In the genomic region with DNA sequence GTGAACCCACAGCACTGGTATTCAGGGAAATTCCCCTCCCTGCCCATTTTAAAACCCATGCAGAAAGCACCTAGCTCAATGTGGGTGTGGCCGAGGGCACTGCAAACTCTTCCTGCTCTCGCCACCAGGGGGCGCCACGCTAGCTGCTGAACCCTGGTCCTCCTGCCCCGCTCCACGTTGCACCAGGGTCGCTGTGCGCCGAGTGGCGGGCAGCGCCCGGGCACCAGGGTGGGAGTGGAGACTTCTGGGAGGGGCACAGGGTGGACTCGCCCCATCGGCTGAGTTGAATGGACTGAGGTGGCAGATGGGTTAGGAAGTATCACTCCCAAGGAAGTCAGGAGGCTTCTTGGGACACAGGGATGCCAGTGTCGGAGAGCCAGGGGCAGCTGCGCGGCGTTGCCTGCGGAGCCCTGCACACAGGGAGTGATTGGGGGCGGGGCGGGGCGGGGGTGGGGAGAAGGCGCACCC, we compare ENCODE assay signal across 8 cellular contexts. TPM values are rescaled to one million over a fixed set of nuclear protein-coding genes. Genes with fewer than 3 reads are reported as not detected.
A peak's percentile ranks its signal among the peaks of the same experiment; 100 is the strongest.
DNase-seq lines count a peak whose midpoint lies in the region; ATAC-seq, FAIRE-seq and TF ChIP-seq lines count a peak whose summit lies in the region.

No MANE protein-coding gene starts in this region.

- WGBS in A549 (ENCODE audit: missing lambda C conversion rate) = 50% methylated on average over 5 of the region's 23 CpGs
- 64% methylated on average over 23 of the region's 23 CpGs; no CpG with 5 or more reads in 1 of the 2 experiments for WGBS in endodermal cell (ENCODE audit: insufficient coverage in 1 of 2, insufficient read length in 1 of 2), 2 experiments
- WGBS in transverse colon (ENCODE audit: low coverage in 1 of 2), 2 donors = 56% methylated on average over 21 of the region's 23 CpGs; no CpG with 5 or more reads in 1 of the 2 donors

- in situ Hi-C loops in transverse colon (cut with MboI; ENCODE audit: low pct_ligation_motif_present in 1 of 4, low pct_unique_long_range_greater_than_20kb in 1 of 4, low sequenced_read_pairs in 3 of 4) = no loop called here

- H3K4me3 Mint-ChIP-seq in activated CD4-positive, alpha-beta memory T cell treated with anti-CD3 and anti-CD28 coated beads, Interleukin-2, amount 10 ng/mL, durations not matched to agents 7 days and 5 days = no peak overlapping the region
- H3K4me3 Mint-ChIP-seq in endodermal cell = no peak overlapping the region
- no peak overlapping the region for H3K4me3 Mint-ChIP-seq in neural progenitor cell

- TF ChIP-seq POLR2A in A549 (IDR thresholded peaks at IDR 0.05; ENCODE audit: low read length) (no peak), transverse colon (IDR thresholded peaks at IDR 0.05) (no peak)

- H3K36me3 Mint-ChIP-seq in activated CD4-positive, alpha-beta memory T cell treated with anti-CD3 and anti-CD28 coated beads, Interleukin-2, amount 10 ng/mL, durations not matched to agents 7 days and 5 days (ENCODE audit: low read depth) = no peaks in the 10 kb centered on the region
- no peaks in the 10 kb centered on the region for H3K36me3 Mint-ChIP-seq in endodermal cell (ENCODE audit: low read depth)
- H3K36me3 Mint-ChIP-seq in neural progenitor cell = no peaks in the 10 kb centered on the region

- no peak overlapping the region for H3K27ac Mint-ChIP-seq in activated CD4-positive, alpha-beta memory T cell treated with anti-CD3 and anti-CD28 coated beads, Interleukin-2, amount 10 ng/mL, durations not matched to agents 7 days and 5 days
- H3K27ac Mint-ChIP-seq in endodermal cell (no peak overlapping the region), neural progenitor cell (no peak overlapping the region)

- TF ChIP-seq RAD21 in A549 (conservative IDR thresholded peaks at IDR 0.05 in 1 of 2, IDR thresholded peaks at IDR 0.05 in 1 of 2) = peak; percentile 48 to 59; a peak in 4 of 5 replicates

- H3K36me3 ChIP-seq in endodermal cell (ENCODE audit: control insufficient read depth, insufficient read depth, low read length) = no peaks in the 10 kb centered on the region
- H3K36me3 ChIP-seq in neural progenitor cell = no peaks in the 10 kb centered on the region
- no peaks in the 10 kb centered on the region for H3K36me3 ChIP-seq in transverse colon

- H3K9me3 Mint-ChIP-seq in activated CD4-positive, alpha-beta memory T cell treated with anti-CD3 and anti-CD28 coated beads, Interleukin-2, amount 10 ng/mL, durations not matched to agents 7 days and 5 days = no peaks in the 10 kb centered on the region
- no peaks in the 10 kb centered on the region for H3K9me3 Mint-ChIP-seq in endodermal cell
- H3K9me3 Mint-ChIP-seq in neural progenitor cell = no peaks in the 10 kb centered on the region

- TF ChIP-seq EP300 in A549 (IDR thresholded peaks at IDR 0.05) (no peak), transverse colon (IDR thresholded peaks at IDR 0.05; ENCODE audit: low read depth) (no peak)

- H3K4me1 Mint-ChIP-seq in activated CD4-positive, alpha-beta memory T cell treated with anti-CD3 and anti-CD28 coated beads, Interleukin-2, amount 10 ng/mL, durations not matched to agents 7 days and 5 days = peaks cover 14% of the 10 kb centered on the region
- H3K4me1 Mint-ChIP-seq in endodermal cell (peaks cover 3% of the 10 kb centered on the region), neural progenitor cell (peaks cover 15% of the 10 kb centered on the region)

- intact Hi-C loops in transverse colon (cut with DNase I; ENCODE audit: low total_unique reads) = no loop called here

- ATAC-seq in A549 = peak; percentile 54 to 80; a peak in 5 of 6 replicates
- ATAC-seq in GM18508 (IDR thresholded peaks at IDR 0.05; ENCODE audit: insufficient read depth, unreplicated experiment) = peak; percentile 79
- ATAC-seq in HG03135 (IDR thresholded peaks at IDR 0.05; ENCODE audit: unreplicated experiment) = peak; percentile 68

- DNase-seq in A549 (ENCODE audit: low read depth in 1 of 2, low spot score in 1 of 2) (peak; percentile 71 to 77), NCI-H460 (ENCODE audit: extremely low read depth, low read depth) (peak; percentile 56), endodermal cell (peak; percentile 94), neural progenitor cell (ENCODE audit: low spot score) (peak; percentile 74), transverse colon (peak; percentile 67)
- DNase-seq in activated CD4-positive, alpha-beta memory T cell treated with anti-CD3 and anti-CD28 coated beads, Interleukin-2, amount 10 ng/mL, durations not matched to agents 7 days and 5 days = peak; percentile 79

- FAIRE-seq in A549 (lab: Jason Lieb, UNC) = no peak

- no peaks in the 10 kb centered on the region for H3F3A ChIP-seq in neural progenitor cell (ENCODE audit: low read depth)

- H2AFZ ChIP-seq in neural progenitor cell (replicated peaks) = no peak overlapping the region

- H3K27ac ChIP-seq in A549 = peak overlapping the region; percentile 53 to 87
- H3K27ac ChIP-seq in endodermal cell (ENCODE audit: low read depth, low read length) = no peak overlapping the region
- no peak overlapping the region for H3K27ac ChIP-seq in neural progenitor cell
- H3K27ac ChIP-seq in transverse colon = peak overlapping the region in 1 of 4 donors; percentile 13

- H3K4me2 ChIP-seq in A549 (peak overlapping the region; percentile 63), neural progenitor cell (no peak overlapping the region)

- no peaks in the 10 kb centered on the region for H4K20me1 ChIP-seq in neural progenitor cell (ENCODE audit: low read depth)

- H3K9ac ChIP-seq in endodermal cell (ENCODE audit: extremely low read depth, low read length, poor library complexity, severe bottlenecking) (no peak overlapping the region), neural progenitor cell (no peak overlapping the region)

- POLR2A ChIA-PET in A549 (lab: Yijun Ruan, JAX) = no interaction called here
- POLR2A ChIA-PET in activated CD4-positive, alpha-beta memory T cell treated with anti-CD3 and anti-CD28 coated beads, Interleukin-2, amount 10 ng/mL, durations not matched to agents 7 days and 5 days (lab: Charles Lee) = interaction anchor here (1.0 to 1.3 kb wide), 2 partner anchors 81 to 95 kb away, joined by 3 read pairs; no protein-coding TSS in a partner anchor

- CTCF ChIA-PET in A549 (lab: Yijun Ruan, JAX) = interaction anchor here (0.6 to 3.2 kb wide), 41 partner anchors 8 to 127 kb away, joined by 3 to 45 read pairs (median 5); no protein-coding TSS in a partner anchor
- CTCF ChIA-PET in activated CD4-positive, alpha-beta memory T cell treated with anti-CD3 and anti-CD28 coated beads, Interleukin-2, amount 10 ng/mL, durations not matched to agents 7 days and 5 days (lab: Charles Lee) = interaction anchor here (0.6 to 2.3 kb wide), 45 partner anchors 8 to 1581 kb away, joined by 3 to 54 read pairs (median 5); no protein-coding TSS in a partner anchor

- H3K4me3 ChIP-seq in A549 (0 out of 3 replicates have a peak overlapping the region, but pooled peaks have one; percentile 3), endodermal cell (ENCODE audit: low read length) (no peak overlapping the region), neural progenitor cell (no peak overlapping the region), transverse colon (no peak overlapping the region)

- H3K4me1 ChIP-seq in A549 = peaks cover 54% of the 10 kb centered on the region
- no peaks in the 10 kb centered on the region for H3K4me1 ChIP-seq in endodermal cell (ENCODE audit: control insufficient read depth, insufficient read depth, low read length)
- H3K4me1 ChIP-seq in neural progenitor cell = no peaks in the 10 kb centered on the region
- peaks cover 7 to 42% (median 29%) of the 10 kb centered on the region in 4 donors for H3K4me1 ChIP-seq in transverse colon

- no peaks in the 10 kb centered on the region for H3K27me3 ChIP-seq in endodermal cell (ENCODE audit: control insufficient read depth, insufficient read depth, low read length, poor library complexity, severe bottlenecking)
- no peaks in the 10 kb centered on the region for H3K27me3 ChIP-seq in neural progenitor cell
- H3K27me3 ChIP-seq in transverse colon = no peaks in the 10 kb centered on the region

- H3K79me2 ChIP-seq in neural progenitor cell (ENCODE audit: low read depth) = no peaks in the 10 kb centered on the region

- no peaks in the 10 kb centered on the region for H3K27me3 Mint-ChIP-seq in activated CD4-positive, alpha-beta memory T cell treated with anti-CD3 and anti-CD28 coated beads, Interleukin-2, amount 10 ng/mL, durations not matched to agents 7 days and 5 days
- no peaks in the 10 kb centered on the region for H3K27me3 Mint-ChIP-seq in endodermal cell (ENCODE audit: insufficient read depth)
- peaks cover 9% of the 10 kb centered on the region for H3K27me3 Mint-ChIP-seq in neural progenitor cell (ENCODE audit: insufficient read depth, low read depth)

- H3K9me3 ChIP-seq in A549 (no peaks in the 10 kb centered on the region), endodermal cell (ENCODE audit: control insufficient read depth, low read length) (no peaks in the 10 kb centered on the region), neural progenitor cell (ENCODE audit: low read depth) (no peaks in the 10 kb centered on the region), transverse colon (no peaks in the 10 kb centered on the region)

- TF ChIP-seq CTCF in A549 (IDR thresholded peaks at IDR 0.05) (peak; percentile 91), endodermal cell (conservative IDR thresholded peaks at IDR 0.05) (peak; percentile 94), neural progenitor cell (IDR thresholded peaks at IDR 0.05) (peak; percentile 96), transverse colon (IDR thresholded peaks at IDR 0.05) (peak; percentile 60 to 82 (median 78))

TF ChIP-seq in A549, 52 proteins besides CTCF, POLR2A, EP300 and RAD21 (continues in another document):
- no peak for TF ChIP-seq ZSCAN20 (CRISPR knock-in tag; IDR thresholded peaks at IDR 0.05)
- TF ChIP-seq KDM5A (IDR thresholded peaks at IDR 0.05) = no peak
- TF ChIP-seq, protein P1, sequence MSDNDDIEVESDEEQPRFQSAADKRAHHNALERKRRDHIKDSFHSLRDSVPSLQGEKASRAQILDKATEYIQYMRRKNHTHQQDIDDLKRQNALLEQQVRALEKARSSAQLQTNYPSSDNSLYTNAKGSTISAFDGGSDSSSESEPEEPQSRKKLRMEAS (IDR thresholded peaks at IDR 0.05) = peak; percentile 61; the same call in 1 of the 2 replicates

RNA-seq across cellular contexts. Expression of a gene that starts 48.1 kb away (rescaled TPM):
- polyA plus RNA-seq in A549 (2011; rRNA removed) = 0.43 and 0.44 TPM in 2 replicates
- 0.11 and 0.19 TPM in 2 replicates for polyA plus RNA-seq in A549 (2012; cell fraction: cytosol; rRNA removed)
- polyA plus RNA-seq in A549 (2012; cell fraction: nucleus; rRNA removed) = 0.32 and 0.49 TPM in 2 replicates
- polyA plus RNA-seq in A549 (2017; fragmentation: RNase III; extraction: RNeasy Plus Mini Kit Qiagen cat#74134 plus additional on column Dnase treatment) = 0.31 to 0.49 TPM (median 0.42 TPM) in 3 replicates
- polyA minus RNA-seq in A549 (2011; rRNA and poly(A)+ RNA removed) = 0.87 and 0.97 TPM in 2 replicates
- total RNA-seq in NCI-H460 (2014; rRNA removed; shearing (Covaris generic)) = 0.14 TPM in 1 of 2 replicates, not detected in the other
- polyA plus RNA-seq in NCI-H460 (2014; cell fraction: nucleus; rRNA removed) = not detected in 2 replicates
- total RNA-seq in activated CD4-positive, alpha-beta memory T cell treated with anti-CD3 and anti-CD28 coated beads, Interleukin-2, amount 10 ng/mL, durations not matched to agents 7 days and 5 days = 10 to 100 TPM; 81.7 to 82.0 TPM
- 1 to 10 TPM; 5.7 to 6.0 TPM for total RNA-seq in endodermal cell
- 1.2 TPM for polyA plus RNA-seq in endodermal cell (2013, experiment 1 of 2)
- 1.6 TPM for polyA plus RNA-seq in endodermal cell (2013, experiment 2 of 2)
- 1.3 and 1.5 TPM in 2 replicates for total RNA-seq in neural progenitor cell (ENCODE audit: low replicate concordance)
- 1 to 10 TPM in 3 of 4 donors, under 1 TPM in 1; 0.37 to 4.8 (median 3.7) TPM for total RNA-seq in transverse colon

Comparison
In these comparisons a context has a peak if more than half of its experiments do, and no peak if none do; other contexts are left out.
1. H3K27ac ChIP-seq: peak in A549 (2 of 2); none in endodermal cell (single experiment) and neural progenitor cell (single experiment).
2. RNA of a gene that starts 48.1 kb away (total RNA-seq): 81.7 to 82.0 TPM in activated CD4-positive, alpha-beta memory T cell treated with anti-CD3 and anti-CD28 coated beads, Interleukin-2, amount 10 ng/mL, durations not matched to agents 7 days and 5 days; 5.7 to 6.0 TPM in endodermal cell, 0.37 to 4.8 TPM in transverse colon, 1.3 to 1.5 TPM in neural progenitor cell and 0.14 TPM in NCI-H460; every median in the first group is over 10 times any median in the second.
3. Peak in every context shown above with its lines, with median percentiles within 50 percentile points of each other: ATAC-seq, DNase-seq and CTCF ChIP-seq.